Comparison of ENCODE assay signal across 16 cellular contexts in genomic region chr13:93775507-93776108, GRCh38.
A peak's percentile ranks its signal among the peaks of the same experiment; 100 is the strongest.
DNase-seq lines count a peak whose midpoint lies in the region; ATAC-seq and TF ChIP-seq lines count a peak whose summit lies in the region.
"Had no signal": no experiment of that assay in that cellular context is flagged by ENCODE, and none has a peak within 500 bp of the region (broad histone marks: within the 10 kb centered on the region; RNA-seq: fewer than 3 reads in every experiment).

No MANE protein-coding gene starts in this region.

- H3K9me3 ChIP-seq in vagina (no peaks in the 10 kb centered on the region), heart right ventricle (no peaks in the 10 kb centered on the region)
- no peaks in the 10 kb centered on the region for H3K9me3 ChIP-seq in CD4-positive, alpha-beta memory T cell (ENCODE audit: control insufficient read depth in 1 of 2, low read length in 2 of 2)
- H3K9me3 ChIP-seq: sigmoid colon had no signal

- POLR2A ChIA-PET in CD4-positive, alpha-beta memory T cell (lab: Charles Lee; ENCODE audit: partially characterized antibody): no interaction called here

- H3K36me3 ChIP-seq in vagina (no peaks in the 10 kb centered on the region), heart right ventricle (no peaks in the 10 kb centered on the region)
- no peaks in the 10 kb centered on the region for H3K36me3 ChIP-seq in CD4-positive, alpha-beta memory T cell (ENCODE audit: insufficient read depth, low read length)
- H3K36me3 ChIP-seq: sigmoid colon had no signal

- no peak for TF ChIP-seq CTCF in vagina (IDR thresholded peaks at IDR 0.05)
- no peak for TF ChIP-seq CTCF in heart right ventricle (IDR thresholded peaks at IDR 0.05)

- H3K4me3 ChIP-seq in vagina (no peak overlapping the region), heart right ventricle (no peak overlapping the region)
- no peak overlapping the region for H3K4me3 ChIP-seq in CD4-positive, alpha-beta memory T cell (ENCODE audit: low read length in 2 of 2)
- H3K4me3 ChIP-seq: sigmoid colon had no signal

- no peak overlapping the region for H3K27ac Mint-ChIP-seq in CD4-positive, alpha-beta memory T cell
- H3K27ac Mint-ChIP-seq: activated B cell treated with CpG ODN at 0.5 μM for 24 hours; activated naive CD8-positive, alpha-beta T cell; dendritic cell treated with granulocyte-macrophage colony-stimulating factor and Interleukin-4, amounts not matched to agents 40 ng/mL and 50 ng/mL, for 4 days; naive thymus-derived CD8-positive, alpha-beta T cell had no signal

- H3K27me3 Mint-ChIP-seq in CD4-positive, alpha-beta memory T cell: peaks cover 0 to 4% of the 10 kb centered on the region in 2 donors
- H3K27me3 Mint-ChIP-seq: activated B cell treated with CpG ODN at 0.5 μM for 24 hours; dendritic cell treated with granulocyte-macrophage colony-stimulating factor and Interleukin-4, amounts not matched to agents 40 ng/mL and 50 ng/mL, for 4 days had no signal

- no peaks in the 10 kb centered on the region for H3K4me1 ChIP-seq in vagina
- no peaks in the 10 kb centered on the region for H3K4me1 ChIP-seq in CD4-positive, alpha-beta memory T cell (ENCODE audit: insufficient read depth, low read length)
- H3K4me1 ChIP-seq in heart right ventricle: no peaks in the 10 kb centered on the region

- TF ChIP-seq POLR2A in vagina (IDR thresholded peaks at IDR 0.05): no peak

- CTCF ChIA-PET in CD4-positive, alpha-beta memory T cell (lab: Charles Lee; ENCODE audit: partially characterized antibody): no interaction called here

- H3K27me3 ChIP-seq in vagina (no peaks in the 10 kb centered on the region), heart right ventricle (no peaks in the 10 kb centered on the region)
- no peaks in the 10 kb centered on the region for H3K27me3 ChIP-seq in CD4-positive, alpha-beta memory T cell (ENCODE audit: insufficient read depth, low read length)
- H3K27me3 ChIP-seq: sigmoid colon had no signal

- no peak for ATAC-seq in heart right ventricle
- ATAC-seq: left colon; naive thymus-derived CD8-positive, alpha-beta T cell had no signal

- DNase-seq in HCEC 1CT: peak; percentile 80
- DNase-seq in astrocyte of the hippocampus (ENCODE audit: low read depth, low spot score): peak; percentile 70
- peak; percentile 77 for DNase-seq in iris pigment epithelial cell (ENCODE audit: low read depth)
- no peak for DNase-seq in vagina (ENCODE audit: extremely low spot score in 2 of 2)
- no peak for DNase-seq in NCI-H2227 (lab: John Stamatoyannopoulos, UW; ENCODE audit: unreplicated experiment)
- DNase-seq in CD4-positive, alpha-beta memory T cell: no peak
- DNase-seq in heart right ventricle: no peak
- DNase-seq: activated B cell treated with CpG ODN at 0.5 μM for 24 hours; Karpas-422; left colon; naive thymus-derived CD8-positive, alpha-beta T cell; NCI-H2029; sigmoid colon; substantia nigra had no signal

- no peaks in the 10 kb centered on the region for H3K9me3 Mint-ChIP-seq in CD4-positive, alpha-beta memory T cell
- H3K9me3 Mint-ChIP-seq: naive thymus-derived CD8-positive, alpha-beta T cell had no signal

- WGBS in heart right ventricle, 2 donors: 62 to 71% methylated on average over 8 of the region's 8 CpGs

- no peaks in the 10 kb centered on the region for H3K4me1 Mint-ChIP-seq in CD4-positive, alpha-beta memory T cell
- H3K4me1 Mint-ChIP-seq: activated B cell treated with CpG ODN at 0.5 μM for 24 hours; naive thymus-derived CD8-positive, alpha-beta T cell had no signal

- no peaks in the 10 kb centered on the region for H3K36me3 Mint-ChIP-seq in CD4-positive, alpha-beta memory T cell
- H3K36me3 Mint-ChIP-seq: activated naive CD8-positive, alpha-beta T cell; naive thymus-derived CD8-positive, alpha-beta T cell had no signal

- H3K27ac ChIP-seq in vagina (peak overlapping the region; percentile 19), heart right ventricle (no peak overlapping the region)
- no peak overlapping the region for H3K27ac ChIP-seq in CD4-positive, alpha-beta memory T cell (ENCODE audit: low read depth, low read length)

- intact Hi-C loops in vagina (cut with DNase I): no loop called here
- intact Hi-C loops in CD4-positive, alpha-beta memory T cell (cut with micrococcal nuclease): no loop called here
- intact Hi-C loops in heart right ventricle (cut with DNase I): no loop called here

- H3K4me3 Mint-ChIP-seq in CD4-positive, alpha-beta memory T cell: no peak overlapping the region
- H3K4me3 Mint-ChIP-seq: activated B cell treated with CpG ODN at 0.5 μM for 24 hours; activated naive CD8-positive, alpha-beta T cell; dendritic cell treated with granulocyte-macrophage colony-stimulating factor and Interleukin-4, amounts not matched to agents 40 ng/mL and 50 ng/mL, for 4 days; naive thymus-derived CD8-positive, alpha-beta T cell had no signal

Comparison
In these comparisons a context has a peak if more than half of its experiments do, and no peak if none do; other contexts are left out.
1. DNase-seq: peak in HCEC 1CT (single experiment), astrocyte of the hippocampus (single experiment) and iris pigment epithelial cell (single experiment); none in vagina (0 of 2), NCI-H2227 (single experiment), CD4-positive, alpha-beta memory T cell (0 of 5) and heart right ventricle (0 of 2).